26 cellular contexts compared by ENCODE assay signal in genomic region chr4:6357476-6357875, GRCh38.
DNase-seq lines count a peak whose midpoint lies in the region; ATAC-seq and TF ChIP-seq lines count a peak whose summit lies in the region.
"Had no signal": no experiment of that assay in that cellular context is flagged by ENCODE, and none has a peak within 500 bp of the region (broad histone marks: within the 10 kb centered on the region; RNA-seq: fewer than 3 reads in every experiment).

No MANE protein-coding gene starts in this region.

- TF ChIP-seq CTCF in dorsolateral prefrontal cortex (IDR thresholded peaks at IDR 0.05 in 54 of 56, conservative IDR thresholded peaks at IDR 0.05 in 2 of 56; ENCODE audit: low read depth in 1 of 56, partially characterized antibody in 56 of 56) = no peak

- H3K27me3 ChIP-seq in dorsolateral prefrontal cortex = no peaks in the 10 kb centered on the region
- H3K27me3 ChIP-seq: BE2C, BLaER1 had no signal

- DNase-seq in Right ventricle myocardium inferior (ENCODE audit: missing footprints) = peak; percentile 11
- DNase-seq in left ventricle myocardium superior = no peak
- no peak for DNase-seq in dorsolateral prefrontal cortex
- DNase-seq in posterior vena cava (ENCODE audit: low spot score) = peak; percentile 68
- no peak for DNase-seq in activated gamma-delta T cell treated with Interleukin-2 at 50 U/mL for 16 hours
- DNase-seq in Ammon's horn (ENCODE audit: low spot score) = no peak
- DNase-seq: AML-193; BE2C; C1 segment of cervical spinal cord; CD4-positive, alpha-beta memory T cell; CD4-positive, CD25-positive, alpha-beta regulatory T cell; CD8-positive, alpha-beta memory T cell; COR-L47; DMS 273 treated with DMSO at 0.1 percent for 48 hours; DMS153; DMS53; DMS79; DND-41; EL; GDM1 had no signal

- peak overlapping the region in 32 of 59 donors; percentile 4 to 73 (median 38) for H3K27ac ChIP-seq in dorsolateral prefrontal cortex
- H3K27ac ChIP-seq: 22Rv1, A549, BLaER1 had no signal

- intact Hi-C loops in Right ventricle myocardium inferior (cut with DNase I) (no loop called here), left ventricle myocardium superior (cut with micrococcal nuclease) (no loop called here), dorsolateral prefrontal cortex (cut with DNase I) (no loop called here), posterior vena cava (cut with DNase I) (no loop called here)

- ATAC-seq in Right ventricle myocardium inferior = no peak
- ATAC-seq in left ventricle myocardium superior = no peak
- ATAC-seq in esophagus mucosa = peak; percentile 27
- ATAC-seq in HG03565 (IDR thresholded peaks at IDR 0.05; ENCODE audit: unreplicated experiment) = no peak
- ATAC-seq: A549, GM12878 had no signal

- no peak overlapping the region for H3K4me3 ChIP-seq in dorsolateral prefrontal cortex
- H3K4me3 ChIP-seq: A549, BLaER1, GM12878 had no signal

Comparison
In these comparisons a context has a peak if more than half of its experiments do, and no peak if none do; other contexts are left out.
1. DNase-seq: peak in Right ventricle myocardium inferior (single experiment) and posterior vena cava (single experiment); none in left ventricle myocardium superior (single experiment), dorsolateral prefrontal cortex (0 of 10), activated gamma-delta T cell treated with Interleukin-2 at 50 U/mL for 16 hours (single experiment) and Ammon's horn (single experiment).